ENCODE assay signal across 28 cellular contexts in the genomic region with DNA sequence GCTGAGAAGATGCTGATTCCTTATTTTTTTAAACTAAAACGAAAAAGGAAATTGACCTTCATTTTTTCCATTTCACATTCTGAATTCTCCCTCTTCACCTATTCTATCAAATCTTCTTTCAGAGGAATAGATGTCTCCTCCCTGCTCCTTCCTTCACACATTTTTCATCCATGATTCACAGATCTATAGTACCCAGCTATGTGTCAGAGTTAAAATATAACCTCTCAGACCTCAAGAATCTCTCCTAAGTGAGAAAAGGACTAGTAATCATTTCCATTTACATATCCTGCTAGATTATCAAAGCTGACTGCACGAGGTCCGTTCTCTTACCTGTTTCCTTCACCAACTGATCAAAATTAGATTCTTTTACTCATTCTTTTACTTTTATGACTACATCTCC.
DNase-seq lines count a peak whose midpoint lies in the region; ATAC-seq, FAIRE-seq and TF ChIP-seq lines count a peak whose summit lies in the region.
"Had no signal": no experiment of that assay in that cellular context is flagged by ENCODE, and none has a peak within 500 bp of the region (broad histone marks: within the 10 kb centered on the region; RNA-seq: fewer than 3 reads in every experiment).

No MANE protein-coding gene starts in this region.

- TF ChIP-seq POLR2A in breast epithelium (IDR thresholded peaks at IDR 0.05), result no peak

- no peaks in the 10 kb centered on the region for H3K36me3 Mint-ChIP-seq in MCF 10A (ENCODE audit: insufficient read depth, unreplicated experiment)
- H3K36me3 Mint-ChIP-seq: CD4-positive, alpha-beta memory T cell; memory B cell had no signal

- BruUV-seq in MCF 10A (replicated peaks; lab: Mats Ljungman, UMichigan), result no TSS peak

- H3K27me3 Mint-ChIP-seq in MCF 10A (ENCODE audit: insufficient read depth, unreplicated experiment), result no peaks in the 10 kb centered on the region
- H3K27me3 Mint-ChIP-seq: activated T-cell treated with anti-CD3 and anti-CD28 coated beads, Interleukin-2, amount 50 U/mL, for 24 hours; CD4-positive, alpha-beta memory T cell; memory B cell had no signal

- CTCF ChIA-PET in MCF 10A (lab: Yijun Ruan, JAX), result interaction anchor here (0.9 kb wide), 1 partner anchor 1300 kb away, joined by 3 read pairs; no protein-coding TSS in a partner anchor

- H3K4me3 ChIP-seq in breast epithelium (no peak overlapping the region), RWPE2 (ENCODE audit: severe bottlenecking) (no peak overlapping the region), choroid plexus epithelial cell (ENCODE audit: low read depth, low read length) (no peak overlapping the region)
- H3K4me3 ChIP-seq: dorsolateral prefrontal cortex, SJCRH30, upper lobe of right lung had no signal

- no peaks in the 10 kb centered on the region for H3K9me3 ChIP-seq in breast epithelium
- no peaks in the 10 kb centered on the region for H3K9me3 ChIP-seq in RWPE2 (ENCODE audit: severe bottlenecking)
- H3K9me3 ChIP-seq: SJCRH30, upper lobe of right lung had no signal

- TF ChIP-seq CTCF in MCF 10A (IDR thresholded peaks at IDR 0.05; ENCODE audit: unreplicated experiment) (no peak), breast epithelium (IDR thresholded peaks at IDR 0.05) (no peak), RWPE2 (IDR thresholded peaks at IDR 0.05; ENCODE audit: poor library complexity, severe bottlenecking) (no peak), choroid plexus epithelial cell (conservative IDR thresholded peaks at IDR 0.05; ENCODE audit: low read depth, low read length) (no peak)

- no peak for FAIRE-seq in urothelium cell line (lab: Jason Lieb, UNC)
- FAIRE-seq: small intestine had no signal

- peak; percentile 59; the same call in 2 of the 3 replicates for ATAC-seq in RWPE2 (ENCODE audit: low read depth)
- ATAC-seq in GM21737 (IDR thresholded peaks at IDR 0.05; ENCODE audit: unreplicated experiment), result no peak
- ATAC-seq: upper lobe of right lung had no signal

- no peak overlapping the region for H3K4me3 Mint-ChIP-seq in MCF 10A (ENCODE audit: unreplicated experiment)
- H3K4me3 Mint-ChIP-seq: activated T-cell treated with anti-CD3 and anti-CD28 coated beads, Interleukin-2, amount 50 U/mL, for 24 hours; CD4-positive, alpha-beta memory T cell; memory B cell had no signal

- H3K27me3 ChIP-seq in breast epithelium, result no peaks in the 10 kb centered on the region
- no peaks in the 10 kb centered on the region for H3K27me3 ChIP-seq in RWPE2 (ENCODE audit: insufficient read depth, poor library complexity, severe bottlenecking)
- H3K27me3 ChIP-seq: dorsolateral prefrontal cortex, SJCRH30, upper lobe of right lung had no signal

- peak; percentile 8 for DNase-seq in MCF 10A (ENCODE audit: unreplicated experiment)
- no peak for DNase-seq in breast epithelium (ENCODE audit: low spot score in 2 of 2)
- no peak for DNase-seq in RWPE2 (ENCODE audit: low spot score)
- peak; percentile 18 for DNase-seq in choroid plexus epithelial cell (ENCODE audit: low read depth)
- DNase-seq in urothelium cell line (ENCODE audit: low spot score), result peak; percentile 13
- no peak for DNase-seq in OCI-M2 (lab: John Stamatoyannopoulos, UW; ENCODE audit: unreplicated experiment)
- no peak for DNase-seq in cerebellum (ENCODE audit: low spot score)
- DNase-seq: activated CD4-positive, alpha-beta T cell treated with anti-CD3 and anti-CD28 coated beads for 4 hours; activated naive CD4-positive, alpha-beta T cell treated with Interleukin-2 at 50 U/mL for 16 hours; activated T-cell treated with anti-CD3 and anti-CD28 coated beads, Interleukin-2, amount 50 U/mL, for 24 hours; AML-193; amniotic stem cell; CD4-positive, alpha-beta memory T cell; central memory CD4-positive, alpha-beta T cell; DMS53; dorsolateral prefrontal cortex; MM.1S; NCI-H1417 treated with DMSO at 0.1 percent for 48 hours; NCI-H2107; NCI-H510A treated with DMSO at 0.1 percent for 48 hours; SJCRH30; small intestine; substantia nigra; T-helper 2 cell; upper lobe of right lung had no signal

- H3K36me3 ChIP-seq in breast epithelium (no peaks in the 10 kb centered on the region), RWPE2 (ENCODE audit: low read depth) (no peaks in the 10 kb centered on the region)
- H3K36me3 ChIP-seq: SJCRH30, upper lobe of right lung had no signal

- H3K4me1 ChIP-seq in breast epithelium, result no peaks in the 10 kb centered on the region
- peaks cover 6% of the 10 kb centered on the region for H3K4me1 ChIP-seq in RWPE2 (ENCODE audit: insufficient read depth, poor library complexity, severe bottlenecking)
- H3K4me1 ChIP-seq: SJCRH30, upper lobe of right lung had no signal

- H3K27ac ChIP-seq in breast epithelium (no peak overlapping the region), RWPE2 (ENCODE audit: poor library complexity, severe bottlenecking) (no peak overlapping the region)
- H3K27ac ChIP-seq: 22Rv1, dorsolateral prefrontal cortex, SJCRH30, upper lobe of right lung had no signal

- peaks cover 24% of the 10 kb centered on the region for H3K4me1 Mint-ChIP-seq in MCF 10A (ENCODE audit: insufficient read depth, unreplicated experiment)
- H3K4me1 Mint-ChIP-seq: CD4-positive, alpha-beta memory T cell; memory B cell had no signal

- no peaks in the 10 kb centered on the region for H3K9me3 Mint-ChIP-seq in MCF 10A (ENCODE audit: unreplicated experiment)
- H3K9me3 Mint-ChIP-seq: memory B cell had no signal

- POLR2A ChIA-PET in MCF 10A (lab: Yijun Ruan, JAX), result no interaction called here

- intact Hi-C loops in MCF 10A (cut with micrococcal nuclease) (no loop called here), breast epithelium (cut with DNase I; ENCODE audit: low total_unique reads) (no loop called here)

- peak overlapping the region; percentile 4 for H3K27ac Mint-ChIP-seq in MCF 10A (ENCODE audit: low read depth, unreplicated experiment)
- H3K27ac Mint-ChIP-seq: activated T-cell treated with anti-CD3 and anti-CD28 coated beads, Interleukin-2, amount 50 U/mL, for 24 hours; CD4-positive, alpha-beta memory T cell; memory B cell had no signal

Comparison
In these comparisons a context has a peak if more than half of its experiments do, and no peak if none do; other contexts are left out.
1. DNase-seq: peak in MCF 10A (single experiment), choroid plexus epithelial cell (single experiment) and urothelium cell line (single experiment); none in breast epithelium (0 of 2), RWPE2 (single experiment), OCI-M2 (single experiment) and cerebellum (single experiment).